ENCODE assay signal across 33 cellular contexts in genomic region chr4:8028368-8028767, GRCh38.
"Had no signal": no experiment of that assay in that cellular context is flagged by ENCODE, and none has a peak within 500 bp of the region (broad histone marks: within the 10 kb centered on the region; RNA-seq: fewer than 3 reads in every experiment).

No MANE protein-coding gene starts in this region.

- ATAC-seq: activated CD4-positive, CD25-positive, alpha-beta regulatory T cell treated with anti-CD3 and anti-CD28 coated beads, Interleukin-2, amount 50 U/mL, for 24 hours; activated CD8-positive, alpha-beta T cell treated with anti-CD3 and anti-CD28 coated beads, Interleukin-2, amount 10 ng/mL, durations not matched to agents 7 days and 5 days; body of pancreas; PC-3 had no signal

- FAIRE-seq: astrocyte, TTC549 had no signal

- H3K27ac Mint-ChIP-seq: activated CD4-positive, alpha-beta T cell treated with anti-CD3 and anti-CD28 coated beads for 36 hours; activated CD4-positive, alpha-beta T cell treated with anti-CD3 and anti-CD28 coated beads, Interleukin-2, amount 10 ng/mL, durations not matched to agents 7 days and 5 days; activated CD8-positive, alpha-beta T cell treated with anti-CD3 and anti-CD28 coated beads, Interleukin-2, amount 10 ng/mL, durations not matched to agents 7 days and 5 days; activated naive CD4-positive, alpha-beta T cell treated with anti-CD3 and anti-CD28 coated beads for 36 hours; activated naive CD4-positive, alpha-beta T cell treated with anti-CD3 and anti-CD28 coated beads, Interleukin-2, amount 50 U/mL, for 72 hours; activated T-cell treated with anti-CD3 and anti-CD28 coated beads, Interleukin-2, amount 50 U/mL, for 24 hours; T-helper 1 cell treated with Interleukin-12 subunit alpha and Interleukin-12 subunit beta and Interleukin-4 antibody, amounts not matched to agents 30 μg/mL and 1 μg/mL, for 36 hours; T-helper 2 cell treated with Interferon-gamma antibody and Interleukin-4, amounts not matched to agents 5 μg/mL and 100 μg/mL, for 36 hours had no signal

- H3K9me3 ChIP-seq: adrenal gland, body of pancreas, breast epithelium, MG63, Peyer's patch, SJSA1, SK-N-SH had no signal

- H3K4me1 ChIP-seq: adrenal gland, body of pancreas, breast epithelium, Peyer's patch had no signal

- DNase-seq: activated CD4-positive, alpha-beta T cell treated with anti-CD3 and anti-CD28 coated beads for 36 hours; activated CD4-positive, alpha-beta T cell treated with anti-CD3 and anti-CD28 coated beads, Interleukin-2, amount 10 ng/mL, durations not matched to agents 7 days and 5 days; activated CD4-positive, alpha-beta T cell treated with anti-CD3 and anti-CD28 coated beads, Interleukin-2, amount 50 U/mL, for 48 hours; activated CD8-positive, alpha-beta T cell treated with anti-CD3 and anti-CD28 coated beads, Interleukin-2, amount 10 ng/mL, durations not matched to agents 7 days and 5 days; activated gamma-delta T cell treated with Interleukin-2 at 50 U/mL for 16 hours; activated naive CD4-positive, alpha-beta T cell treated with anti-CD3 and anti-CD28 coated beads for 36 hours; activated T-cell treated with anti-CD3 and anti-CD28 coated beads, Interleukin-2, amount 50 U/mL, for 24 hours; adrenal gland; body of pancreas; caudate nucleus; cerebellar nuclear complex; Kasumi-1; MG63; NCI-H1048; NCI-H1105 treated with DMSO at 0.1 percent for 48 hours; NCI-H1436 treated with DMSO at 0.1 percent for 48 hours; NCI-H1694 treated with DMSO at 0.1 percent for 48 hours; NCI-H2029; NCI-H345; NCI-H524 treated with DMSO at 0.1 percent for 48 hours; PC-3; Peyer's patch; RPMI8226; SHP77 treated with DMSO at 0.1 percent for 48 hours had no signal

- H3K27me3 ChIP-seq: adrenal gland, body of pancreas, breast epithelium, MG63, Peyer's patch had no signal

- H3K27me3 Mint-ChIP-seq: activated CD4-positive, alpha-beta T cell treated with anti-CD3 and anti-CD28 coated beads for 36 hours; activated CD4-positive, alpha-beta T cell treated with anti-CD3 and anti-CD28 coated beads, Interleukin-2, amount 10 ng/mL, durations not matched to agents 7 days and 5 days; activated T-cell treated with anti-CD3 and anti-CD28 coated beads, Interleukin-2, amount 50 U/mL, for 24 hours had no signal

- H3K4me1 Mint-ChIP-seq: activated CD4-positive, alpha-beta T cell treated with anti-CD3 and anti-CD28 coated beads for 36 hours had no signal

- H3K4me3 ChIP-seq: adrenal gland, body of pancreas, breast epithelium, MG63, Peyer's patch, SJSA1 had no signal

- H3K27ac ChIP-seq: adrenal gland, body of pancreas, breast epithelium, Peyer's patch, SJSA1 had no signal

- H3K9me3 Mint-ChIP-seq: activated CD4-positive, alpha-beta T cell treated with anti-CD3 and anti-CD28 coated beads, Interleukin-2, amount 10 ng/mL, durations not matched to agents 7 days and 5 days; activated naive CD4-positive, alpha-beta T cell treated with anti-CD3 and anti-CD28 coated beads for 36 hours; activated naive CD4-positive, alpha-beta T cell treated with anti-CD3 and anti-CD28 coated beads, Interleukin-2, amount 50 U/mL, for 72 hours; activated T-cell treated with anti-CD3 and anti-CD28 coated beads, Interleukin-2, amount 50 U/mL, for 24 hours; T-helper 1 cell treated with Interleukin-12 subunit alpha and Interleukin-12 subunit beta and Interleukin-4 antibody, amounts not matched to agents 30 μg/mL and 1 μg/mL, for 36 hours; T-helper 2 cell treated with Interferon-gamma antibody and Interleukin-4, amounts not matched to agents 5 μg/mL and 100 μg/mL, for 36 hours had no signal

- H3K36me3 Mint-ChIP-seq: activated naive CD4-positive, alpha-beta T cell treated with anti-CD3 and anti-CD28 coated beads, Interleukin-2, amount 50 U/mL, for 72 hours had no signal

- H3K36me3 ChIP-seq: adrenal gland, breast epithelium, MG63, Peyer's patch, SJSA1 had no signal

- H3K4me3 Mint-ChIP-seq: activated CD4-positive, alpha-beta T cell treated with anti-CD3 and anti-CD28 coated beads for 36 hours; activated CD4-positive, alpha-beta T cell treated with anti-CD3 and anti-CD28 coated beads, Interleukin-2, amount 10 ng/mL, durations not matched to agents 7 days and 5 days; activated CD8-positive, alpha-beta T cell treated with anti-CD3 and anti-CD28 coated beads, Interleukin-2, amount 10 ng/mL, durations not matched to agents 7 days and 5 days; activated naive CD4-positive, alpha-beta T cell treated with anti-CD3 and anti-CD28 coated beads for 36 hours; activated T-cell treated with anti-CD3 and anti-CD28 coated beads, Interleukin-2, amount 50 U/mL, for 24 hours; T-helper 1 cell treated with Interleukin-12 subunit alpha and Interleukin-12 subunit beta and Interleukin-4 antibody, amounts not matched to agents 30 μg/mL and 1 μg/mL, for 36 hours; T-helper 2 cell treated with Interferon-gamma antibody and Interleukin-4, amounts not matched to agents 5 μg/mL and 100 μg/mL, for 36 hours had no signal
